In the genomic region with DNA sequence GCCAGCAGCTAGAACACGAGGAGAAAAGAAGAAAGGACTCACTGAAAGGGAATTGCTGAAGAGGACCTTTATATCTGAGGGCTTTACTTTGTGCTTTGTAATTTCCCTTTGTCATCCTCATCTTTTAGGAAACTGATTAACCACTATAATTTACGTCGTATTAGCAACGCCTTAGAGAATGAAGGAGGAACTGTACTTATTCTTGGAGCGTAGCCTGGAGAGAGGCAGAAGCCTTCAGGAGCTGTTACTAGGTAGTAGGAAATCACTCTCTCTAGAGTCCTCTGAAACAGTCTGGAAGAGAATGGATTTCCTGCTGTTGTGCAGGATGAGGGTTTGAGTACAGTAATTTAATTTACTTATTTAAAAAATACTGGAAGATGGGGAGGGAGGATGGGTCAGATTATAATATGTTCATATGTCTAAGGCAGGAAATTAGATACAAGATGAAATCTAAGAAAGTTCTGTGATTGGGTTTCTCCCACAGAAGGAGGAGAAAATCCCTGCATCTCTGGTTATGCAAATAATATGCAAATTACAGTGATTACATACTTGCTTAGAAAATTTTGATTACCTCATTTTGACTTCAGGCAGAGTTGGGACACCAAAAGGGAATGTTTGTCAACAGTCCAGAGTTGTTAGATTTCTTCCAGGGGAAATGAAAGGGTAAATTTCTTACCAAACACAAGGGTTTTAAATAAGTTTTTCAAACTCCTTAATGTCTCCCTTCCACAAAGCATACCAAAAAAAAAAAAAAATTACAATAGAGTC, we compare ENCODE assay signal across 20 cellular contexts.
DNase-seq lines count a peak whose midpoint lies in the region; ATAC-seq and TF ChIP-seq lines count a peak whose summit lies in the region.
"Had no signal": no experiment of that assay in that cellular context is flagged by ENCODE, and none has a peak within 500 bp of the region (broad histone marks: within the 10 kb centered on the region; RNA-seq: fewer than 3 reads in every experiment).

No MANE protein-coding gene starts in this region.

- H3K36me3 ChIP-seq in esophagus muscularis mucosa (no peaks in the 10 kb centered on the region), muscle layer of duodenum (ENCODE audit: control insufficient read depth in 1 of 2, insufficient read depth in 2 of 2, low read length in 2 of 2) (no peaks in the 10 kb centered on the region)

- H3K27ac ChIP-seq in esophagus muscularis mucosa (replicated peaks in 1 of 4) (peak overlapping the region; percentile 37 to 67 (median 45)), muscle layer of duodenum (ENCODE audit: low read length) (peak overlapping the region; percentile 35)
- H3K27ac ChIP-seq: parathyroid adenoma had no signal

- 42% methylated on average over 5 of the region's 5 CpGs for WGBS in esophagus muscularis mucosa

- H3K36me3 Mint-ChIP-seq in HFFc6 (ENCODE audit: low read depth) (no peaks in the 10 kb centered on the region), Calu3 (ENCODE audit: insufficient read depth, unreplicated experiment) (no peaks in the 10 kb centered on the region)
- H3K36me3 Mint-ChIP-seq: IgD-negative memory B cell had no signal

- H3K4me3 Mint-ChIP-seq in HFFc6 (no peak overlapping the region), Calu3 (ENCODE audit: low read depth, unreplicated experiment) (no peak overlapping the region)
- H3K4me3 Mint-ChIP-seq: activated naive CD4-positive, alpha-beta T cell treated with anti-CD3 and anti-CD28 coated beads for 36 hours; IgD-negative memory B cell had no signal

- ATAC-seq in GM19397 (IDR thresholded peaks at IDR 0.05; ENCODE audit: unreplicated experiment) = no peak

- H3K4me1 Mint-ChIP-seq in HFFc6 (ENCODE audit: low read depth) (peaks cover 45% of the 10 kb centered on the region), Calu3 (ENCODE audit: low read depth, unreplicated experiment) (peaks cover 12% of the 10 kb centered on the region)

- no peak for TF ChIP-seq POLR2A in esophagus muscularis mucosa (IDR thresholded peaks at IDR 0.05; ENCODE audit: low read depth)

- BruUV-seq in Calu3 (replicated peaks; lab: Mats Ljungman, UMichigan) = no TSS peak

- H3K4me3 ChIP-seq in esophagus muscularis mucosa (no peak overlapping the region), muscle layer of duodenum (ENCODE audit: low read depth in 1 of 2, low read length in 2 of 2) (no peak overlapping the region)

- H3K4me1 ChIP-seq in esophagus muscularis mucosa (peaks cover 17 to 30% (median 29%) of the 10 kb centered on the region in 4 donors), muscle layer of duodenum (ENCODE audit: control insufficient read depth in 1 of 2, insufficient read depth in 2 of 2, low read length in 2 of 2) (peaks cover 0 to 7% of the 10 kb centered on the region in 2 donors)
- H3K4me1 ChIP-seq: parathyroid adenoma had no signal

- peaks cover 3% of the 10 kb centered on the region; the same call in 1 of the 2 replicates for H3K27me3 Mint-ChIP-seq in HFFc6 (ENCODE audit: insufficient read depth)
- no peaks in the 10 kb centered on the region for H3K27me3 Mint-ChIP-seq in Calu3 (ENCODE audit: unreplicated experiment)
- H3K27me3 Mint-ChIP-seq: IgD-negative memory B cell had no signal

- DNase-seq in AG20443 (ENCODE audit: low spot score) (peak; percentile 29), HFFc6 (no peak), esophagus muscularis mucosa (ENCODE audit: extremely low spot score) (no peak), Calu3 (no peak), NCI-H1105 treated with DMSO at 0.1 percent for 48 hours (lab: John Stamatoyannopoulos, UW) (no peak), GF-D8 (lab: John Stamatoyannopoulos, UW) (no peak)
- DNase-seq: activated CD4-positive, alpha-beta T cell treated with anti-CD3 and anti-CD28 coated beads, Interleukin-2, amount 50 U/mL, for 48 hours; activated naive CD4-positive, alpha-beta T cell treated with anti-CD3 and anti-CD28 coated beads for 36 hours; activated T-cell treated with anti-CD3 and anti-CD28 coated beads, Interleukin-2, amount 50 U/mL, for 1 hour; cortex of kidney; DMS153; islet precursor cell; NCI-H2029 treated with DMSO at 0.1 percent for 48 hours; NCI-H524; small intestine; stimulated activated CD4-positive, alpha-beta T cell treated with anti-CD3 and anti-CD28 coated beads, Interleukin-4, amount 100 ng/mL, for 24 hours had no signal

- no peak for TF ChIP-seq EP300 in esophagus muscularis mucosa (IDR thresholded peaks at IDR 0.05)

- H3K9me3 Mint-ChIP-seq in HFFc6 = no peaks in the 10 kb centered on the region
- H3K9me3 Mint-ChIP-seq in Calu3 (ENCODE audit: low read depth, unreplicated experiment) = peaks cover 6% of the 10 kb centered on the region
- H3K9me3 Mint-ChIP-seq: activated naive CD4-positive, alpha-beta T cell treated with anti-CD3 and anti-CD28 coated beads for 36 hours; IgD-negative memory B cell had no signal

- H3K27me3 ChIP-seq in esophagus muscularis mucosa (no peaks in the 10 kb centered on the region), muscle layer of duodenum (ENCODE audit: low read depth, low read length) (no peaks in the 10 kb centered on the region)

- peak overlapping the region; percentile 83 for H3K27ac Mint-ChIP-seq in HFFc6
- H3K27ac Mint-ChIP-seq in Calu3 (ENCODE audit: unreplicated experiment) = no peak overlapping the region
- H3K27ac Mint-ChIP-seq: activated naive CD4-positive, alpha-beta T cell treated with anti-CD3 and anti-CD28 coated beads for 36 hours had no signal

- TF ChIP-seq CTCF in HFFc6 (IDR thresholded peaks at IDR 0.05) = no peak
- no peak for TF ChIP-seq CTCF in esophagus muscularis mucosa (IDR thresholded peaks at IDR 0.05)
- no peak for TF ChIP-seq CTCF in Calu3 (IDR thresholded peaks at IDR 0.05; ENCODE audit: unreplicated experiment)

- H3K9me3 ChIP-seq in esophagus muscularis mucosa = no peaks in the 10 kb centered on the region
- no peaks in the 10 kb centered on the region for H3K9me3 ChIP-seq in muscle layer of duodenum (ENCODE audit: control insufficient read depth in 1 of 2, low read length in 2 of 2)

- intact Hi-C loops in esophagus muscularis mucosa (cut with DNase I) (no loop called here), Calu3 (cut with micrococcal nuclease; ENCODE audit: unreplicated experiment) (no loop called here)

- CTCF ChIA-PET in Calu3 (lab: Charles Lee) = interaction anchor here (0.6 kb wide), 1 partner anchor 74 kb away, joined by 5 read pairs; no protein-coding TSS in a partner anchor
